Comparison of ENCODE assay signal across 1 cellular context in the genomic region with DNA sequence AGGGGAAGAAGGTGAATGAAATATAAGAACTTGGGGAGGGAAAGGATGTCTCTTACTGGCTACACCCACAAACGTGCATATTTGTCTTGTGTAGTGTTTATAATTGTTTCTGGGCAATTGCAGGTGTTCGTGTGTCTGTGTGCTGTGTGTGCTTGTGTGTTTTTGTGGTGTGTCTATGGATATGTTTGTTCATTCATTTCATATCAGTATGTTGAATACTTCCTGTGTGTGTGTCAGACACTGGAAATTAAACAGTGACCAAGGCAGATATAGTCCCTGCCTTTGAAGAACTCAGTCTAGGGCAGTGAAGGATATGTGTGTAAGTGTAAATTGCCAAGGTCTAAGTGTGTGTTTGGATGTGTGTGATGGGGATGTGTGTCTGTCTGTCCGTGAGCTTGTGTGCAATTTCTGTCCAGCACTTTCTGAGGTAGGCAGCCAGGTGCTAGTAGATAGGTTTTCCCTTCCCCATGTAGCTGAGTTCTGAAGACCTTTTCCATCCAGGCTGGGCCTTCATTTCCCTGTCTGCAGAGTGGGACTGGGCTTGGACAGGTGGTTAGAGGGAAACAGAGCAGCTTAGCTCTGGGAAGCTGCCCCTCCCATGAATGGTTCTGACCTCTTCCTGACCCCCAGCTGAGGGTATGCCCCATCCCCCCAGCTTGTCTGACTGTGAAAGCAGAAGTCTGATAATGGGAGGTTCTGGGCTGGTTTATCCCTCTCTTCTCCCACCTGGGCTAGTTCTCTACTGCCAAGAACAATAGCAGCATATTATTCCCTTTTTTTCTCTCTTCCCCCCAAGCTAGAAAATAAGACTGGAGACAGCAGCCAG.
TF ChIP-seq lines count a peak whose summit lies in the region.

No MANE protein-coding gene starts in this region.

TF ChIP-seq in K562, 482 proteins besides CTCF, POLR2A, EP300 and RAD21 (continues in another document):
- no peak for TF ChIP-seq ZNF347 (CRISPR knock-in tag; IDR thresholded peaks at IDR 0.05; ENCODE audit: low read depth)
- TF ChIP-seq, protein P1, sequence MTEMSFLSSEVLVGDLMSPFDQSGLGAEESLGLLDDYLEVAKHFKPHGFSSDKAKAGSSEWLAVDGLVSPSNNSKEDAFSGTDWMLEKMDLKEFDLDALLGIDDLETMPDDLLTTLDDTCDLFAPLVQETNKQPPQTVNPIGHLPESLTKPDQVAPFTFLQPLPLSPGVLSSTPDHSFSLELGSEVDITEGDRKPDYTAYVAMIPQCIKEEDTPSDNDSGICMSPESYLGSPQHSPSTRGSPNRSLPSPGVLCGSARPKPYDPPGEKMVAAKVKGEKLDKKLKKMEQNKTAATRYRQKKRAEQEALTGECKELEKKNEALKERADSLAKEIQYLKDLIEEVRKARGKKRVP (CRISPR knock-in tag; IDR thresholded peaks at IDR 0.05) = no peak
- TF ChIP-seq NFXL1 (CRISPR knock-in tag; IDR thresholded peaks at IDR 0.05) = no peak
- peak in 1 of 2 experiments; percentile 88; a peak in 2 of 4 replicates for TF ChIP-seq MAZ (CRISPR knock-in tag; conservative IDR thresholded peaks at IDR 0.05 in 1 of 2, IDR thresholded peaks at IDR 0.05 in 1 of 2)
- TF ChIP-seq, protein P2, sequence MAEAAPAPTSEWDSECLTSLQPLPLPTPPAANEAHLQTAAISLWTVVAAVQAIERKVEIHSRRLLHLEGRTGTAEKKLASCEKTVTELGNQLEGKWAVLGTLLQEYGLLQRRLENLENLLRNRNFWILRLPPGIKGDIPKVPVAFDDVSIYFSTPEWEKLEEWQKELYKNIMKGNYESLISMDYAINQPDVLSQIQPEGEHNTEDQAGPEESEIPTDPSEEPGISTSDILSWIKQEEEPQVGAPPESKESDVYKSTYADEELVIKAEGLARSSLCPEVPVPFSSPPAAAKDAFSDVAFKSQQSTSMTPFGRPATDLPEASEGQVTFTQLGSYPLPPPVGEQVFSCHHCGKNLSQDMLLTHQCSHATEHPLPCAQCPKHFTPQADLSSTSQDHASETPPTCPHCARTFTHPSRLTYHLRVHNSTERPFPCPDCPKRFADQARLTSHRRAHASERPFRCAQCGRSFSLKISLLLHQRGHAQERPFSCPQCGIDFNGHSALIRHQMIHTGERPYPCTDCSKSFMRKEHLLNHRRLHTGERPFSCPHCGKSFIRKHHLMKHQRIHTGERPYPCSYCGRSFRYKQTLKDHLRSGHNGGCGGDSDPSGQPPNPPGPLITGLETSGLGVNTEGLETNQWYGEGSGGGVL (CRISPR knock-in tag; IDR thresholded peaks at IDR 0.05) = no peak
- no peak for TF ChIP-seq ZEB2 (IDR thresholded peaks at IDR 0.05)
- no peak for TF ChIP-seq MBD1 (CRISPR knock-in tag; IDR thresholded peaks at IDR 0.05)
- no peak for TF ChIP-seq CBX8 (IDR thresholded peaks at IDR 0.05; ENCODE audit: borderline replicate concordance, extremely low read depth, low read depth, low read length, poor library complexity, severe bottlenecking)
- peak; percentile 34; the same call in 1 of the 2 replicates for TF ChIP-seq SMARCE1 (IDR thresholded peaks at IDR 0.05)
- no peak for TF ChIP-seq STAG1 (CRISPR knock-in tag; IDR thresholded peaks at IDR 0.05; ENCODE audit: borderline replicate concordance)
- TF ChIP-seq ZNF778 (CRISPR knock-in tag; IDR thresholded peaks at IDR 0.05) = no peak
- peak; percentile 25; the same call in 1 of the 2 replicates for TF ChIP-seq TCF3 (CRISPR knock-in tag; IDR thresholded peaks at IDR 0.05)
- no peak; the same call in none of the 2 replicates for TF ChIP-seq DPF2 (IDR thresholded peaks at IDR 0.05)
- peak; percentile 53 for TF ChIP-seq ARID1B (IDR thresholded peaks at IDR 0.05)
- TF ChIP-seq TOE1 (IDR thresholded peaks at IDR 0.05; ENCODE audit: borderline replicate concordance) = no peak
- no peak for TF ChIP-seq TOE1 (CRISPR knock-in tag; IDR thresholded peaks at IDR 0.05; ENCODE audit: borderline replicate concordance, low read depth)
- TF ChIP-seq LEF1 (IDR thresholded peaks at IDR 0.05) = peak; percentile 84
- TF ChIP-seq ATF3 (IDR thresholded peaks at IDR 0.05) = no peak
- TF ChIP-seq ATF3 (CRISPR knock-in tag; conservative IDR thresholded peaks at IDR 0.05) = no peak
- TF ChIP-seq, protein P3, sequence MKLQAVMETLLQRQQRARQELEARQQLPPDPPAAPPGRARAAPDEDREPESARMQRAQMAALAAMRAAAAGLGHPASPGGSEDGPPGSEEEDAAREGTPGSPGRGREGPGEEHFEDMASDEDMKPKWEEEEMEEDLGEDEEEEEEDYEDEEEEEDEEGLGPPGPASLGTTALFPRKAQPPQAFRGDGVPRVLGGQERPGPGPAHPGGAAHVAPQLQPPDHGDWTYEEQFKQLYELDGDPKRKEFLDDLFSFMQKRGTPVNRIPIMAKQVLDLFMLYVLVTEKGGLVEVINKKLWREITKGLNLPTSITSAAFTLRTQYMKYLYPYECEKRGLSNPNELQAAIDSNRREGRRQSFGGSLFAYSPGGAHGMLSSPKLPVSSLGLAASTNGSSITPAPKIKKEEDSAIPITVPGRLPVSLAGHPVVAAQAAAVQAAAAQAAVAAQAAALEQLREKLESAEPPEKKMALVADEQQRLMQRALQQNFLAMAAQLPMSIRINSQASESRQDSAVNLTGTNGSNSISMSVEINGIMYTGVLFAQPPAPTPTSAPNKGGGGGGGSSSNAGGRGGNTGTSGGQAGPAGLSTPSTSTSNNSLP (IDR thresholded peaks at IDR 0.05; ENCODE audit: borderline replicate concordance, low read depth, low read length) = 0 out of 2 replicates have a peak, but pooled peaks have one; percentile 24
- TF ChIP-seq, protein P4, sequence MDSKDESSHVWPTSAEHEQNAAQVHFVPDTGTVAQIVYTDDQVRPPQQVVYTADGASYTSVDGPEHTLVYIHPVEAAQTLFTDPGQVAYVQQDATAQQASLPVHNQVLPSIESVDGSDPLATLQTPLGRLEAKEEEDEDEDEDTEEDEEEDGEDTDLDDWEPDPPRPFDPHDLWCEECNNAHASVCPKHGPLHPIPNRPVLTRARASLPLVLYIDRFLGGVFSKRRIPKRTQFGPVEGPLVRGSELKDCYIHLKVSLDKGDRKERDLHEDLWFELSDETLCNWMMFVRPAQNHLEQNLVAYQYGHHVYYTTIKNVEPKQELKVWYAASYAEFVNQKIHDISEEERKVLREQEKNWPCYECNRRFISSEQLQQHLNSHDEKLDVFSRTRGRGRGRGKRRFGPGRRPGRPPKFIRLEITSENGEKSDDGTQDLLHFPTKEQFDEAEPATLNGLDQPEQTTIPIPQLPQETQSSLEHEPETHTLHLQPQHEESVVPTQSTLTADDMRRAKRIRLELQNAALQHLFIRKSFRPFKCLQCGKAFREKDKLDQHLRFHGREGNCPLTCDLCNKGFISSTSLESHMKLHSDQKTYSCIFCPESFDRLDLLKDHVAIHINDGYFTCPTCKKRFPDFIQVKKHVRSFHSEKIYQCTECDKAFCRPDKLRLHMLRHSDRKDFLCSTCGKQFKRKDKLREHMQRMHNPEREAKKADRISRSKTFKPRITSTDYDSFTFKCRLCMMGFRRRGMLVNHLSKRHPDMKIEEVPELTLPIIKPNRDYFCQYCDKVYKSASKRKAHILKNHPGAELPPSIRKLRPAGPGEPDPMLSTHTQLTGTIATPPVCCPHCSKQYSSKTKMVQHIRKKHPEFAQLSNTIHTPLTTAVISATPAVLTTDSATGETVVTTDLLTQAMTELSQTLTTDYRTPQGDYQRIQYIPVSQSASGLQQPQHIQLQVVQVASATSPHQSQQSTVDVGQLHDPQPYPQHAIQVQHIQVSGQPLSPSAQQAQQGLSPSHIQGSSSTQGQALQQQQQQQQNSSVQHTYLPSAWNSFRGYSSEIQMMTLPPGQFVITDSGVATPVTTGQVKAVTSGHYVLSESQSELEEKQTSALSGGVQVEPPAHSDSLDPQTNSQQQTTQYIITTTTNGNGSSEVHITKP (IDR thresholded peaks at IDR 0.05; ENCODE audit: partially characterized antibody) = peak; percentile 47
- peak in 1 of 2 experiments; percentile 80; a peak in 1 of 4 replicates for TF ChIP-seq SIN3A (IDR thresholded peaks at IDR 0.05; ENCODE audit: borderline replicate concordance in 2 of 2, control insufficient read depth in 1 of 2, low read depth in 2 of 2, low read length in 2 of 2)
- TF ChIP-seq MTA3 (IDR thresholded peaks at IDR 0.05; ENCODE audit: borderline replicate concordance) = peak; percentile 15; the same call in 1 of the 2 replicates
- TF ChIP-seq KLF16 (IDR thresholded peaks at IDR 0.05) = peak; percentile 37; the same call in 1 of the 2 replicates
- no peak for TF ChIP-seq RBBP5 (IDR thresholded peaks at IDR 0.05; ENCODE audit: borderline replicate concordance, insufficient read depth, low read length, poor library complexity, severe bottlenecking)
- peak; percentile 90 for TF ChIP-seq TSC22D4 (tag; IDR thresholded peaks at IDR 0.05)
- TF ChIP-seq HMG20A (CRISPR knock-in tag; conservative IDR thresholded peaks at IDR 0.05) = no peak
- peak; percentile 50 for TF ChIP-seq CREM (IDR thresholded peaks at IDR 0.05; ENCODE audit: low read depth)
- no peak for TF ChIP-seq TAF9B (IDR thresholded peaks at IDR 0.05; ENCODE audit: partially characterized antibody)
- no peak for TF ChIP-seq FOSL1 (tag; conservative IDR thresholded peaks at IDR 0.05)
- TF ChIP-seq SMARCA4 (IDR thresholded peaks at IDR 0.05) = peak; percentile 49
- no peak for TF ChIP-seq CHD4 (IDR thresholded peaks at IDR 0.05; ENCODE audit: insufficient read depth, insufficient replicate concordance, low read depth, low read length, poor library complexity, severe bottlenecking)
- peak; percentile 55; the same call in 1 of the 2 replicates for TF ChIP-seq JUND (IDR thresholded peaks at IDR 0.05; ENCODE audit: borderline replicate concordance, low read depth, low read length)
- TF ChIP-seq JUND (tag; IDR thresholded peaks at IDR 0.05; ENCODE audit: borderline replicate concordance, low read depth, low read length) = peak; percentile 53; the same call in 2 of the 3 replicates
- no peak for TF ChIP-seq HNRNPUL1 (IDR thresholded peaks at IDR 0.05; ENCODE audit: low read length)
- no peak for TF ChIP-seq DEAF1 (CRISPR knock-in tag; IDR thresholded peaks at IDR 0.05)
- TF ChIP-seq, protein P5, sequence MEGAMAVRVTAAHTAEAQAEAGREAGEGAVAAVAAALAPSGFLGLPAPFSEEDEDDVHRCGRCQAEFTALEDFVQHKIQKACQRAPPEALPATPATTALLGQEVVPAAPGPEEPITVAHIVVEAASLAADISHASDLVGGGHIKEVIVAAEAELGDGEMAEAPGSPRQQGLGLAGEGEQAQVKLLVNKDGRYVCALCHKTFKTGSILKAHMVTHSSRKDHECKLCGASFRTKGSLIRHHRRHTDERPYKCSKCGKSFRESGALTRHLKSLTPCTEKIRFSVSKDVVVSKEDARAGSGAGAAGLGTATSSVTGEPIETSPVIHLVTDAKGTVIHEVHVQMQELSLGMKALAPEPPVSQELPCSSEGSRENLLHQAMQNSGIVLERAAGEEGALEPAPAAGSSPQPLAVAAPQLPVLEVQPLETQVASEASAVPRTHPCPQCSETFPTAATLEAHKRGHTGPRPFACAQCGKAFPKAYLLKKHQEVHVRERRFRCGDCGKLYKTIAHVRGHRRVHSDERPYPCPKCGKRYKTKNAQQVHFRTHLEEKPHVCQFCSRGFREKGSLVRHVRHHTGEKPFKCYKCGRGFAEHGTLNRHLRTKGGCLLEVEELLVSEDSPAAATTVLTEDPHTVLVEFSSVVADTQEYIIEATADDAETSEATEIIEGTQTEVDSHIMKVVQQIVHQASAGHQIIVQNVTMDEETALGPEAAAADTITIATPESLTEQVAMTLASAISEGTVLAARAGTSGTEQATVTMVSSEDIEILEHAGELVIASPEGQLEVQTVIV (CRISPR knock-in tag; IDR thresholded peaks at IDR 0.05; ENCODE audit: borderline replicate concordance) = no peak
- 0 out of 4 replicates have a peak, but pooled peaks of 1 of the 2 experiments have one; percentile 42 for TF ChIP-seq MNT (conservative IDR thresholded peaks at IDR 0.05)
